In genomic region chr20:36572701-36573102, GRCh38 we compare ENCODE assay signal across 8 cellular contexts. TPM values are rescaled to one million over a fixed set of nuclear protein-coding genes. Genes with fewer than 3 reads are reported as not detected.
DNase-seq lines count a peak whose midpoint lies in the region; ATAC-seq, FAIRE-seq and TF ChIP-seq lines count a peak whose summit lies in the region.

No MANE protein-coding gene starts in this region.

- no peak for TF ChIP-seq POLR2A in K562 (conservative IDR thresholded peaks at IDR 0.05)

- TF ChIP-seq RAD21 in K562 (CRISPR knock-in tag; conservative IDR thresholded peaks at IDR 0.05 in 1 of 2, IDR thresholded peaks at IDR 0.05 in 1 of 2), result no peak

- FAIRE-seq in K562 (lab: Jason Lieb, UNC), result peak; percentile 83

- CTCF ChIA-PET in K562 (lab: Yijun Ruan, JAX; ENCODE audit: low intra/inter-chr PET ratio), result interaction anchor here (0.8 kb wide), 1 partner anchor 16 kb away, joined by 3 read pairs; no protein-coding TSS in a partner anchor

- peaks cover 3% of the 10 kb centered on the region for H3K9me1 ChIP-seq in K562 (ENCODE audit: control insufficient read depth, insufficient read depth, low read length)

- H4K20me1 ChIP-seq in K562 (replicated peaks; ENCODE audit: control insufficient read depth, insufficient read depth, low read length), result peaks cover 9% of the 10 kb centered on the region

- no peaks in the 10 kb centered on the region for H3K9me3 ChIP-seq in K562 (replicated peaks; ENCODE audit: control insufficient read depth, insufficient read depth, low read depth, low read length)
- no peaks in the 10 kb centered on the region for H3K9me3 ChIP-seq in left lung

- in situ Hi-C loops in K562 (cut with MboI), result no loop called here
- in situ Hi-C loops in G401 (cut with HindIII; ENCODE audit: low sequenced_read_pairs), result no loop called here

- ATAC-seq in HG02884 (IDR thresholded peaks at IDR 0.05; ENCODE audit: unreplicated experiment) (peak; percentile 10), K562 (peak; percentile 38), left lung (peak; percentile 20)

- peaks cover 32% of the 10 kb centered on the region for H3K79me2 ChIP-seq in K562 (ENCODE audit: control insufficient read depth, insufficient read depth, low read length)

- H3K36me3 ChIP-seq in GM06990 (ENCODE audit: control insufficient read depth, insufficient read depth, low read length) (no peaks in the 10 kb centered on the region; the same call in 1 of the 2 replicates), K562 (ENCODE audit: control insufficient read depth, insufficient read depth, low read length) (peaks cover 10% of the 10 kb centered on the region; the same call in 2 of the 3 replicates), left lung (no peaks in the 10 kb centered on the region)

- no peak for TF ChIP-seq EP300 in K562 (IDR thresholded peaks at IDR 0.05; ENCODE audit: low read length)

- H3K4me3 ChIP-seq in GM06990 (replicated peaks; ENCODE audit: low read depth, low read length) (peak overlapping the region; percentile 93), K562 (peak overlapping the region; percentile 80), left lung (peak overlapping the region; percentile 72 to 83)

- H3K4me1 ChIP-seq in K562 (replicated peaks in 1 of 2; ENCODE audit: control insufficient read depth in 2 of 2, insufficient read depth in 2 of 2, low read length in 2 of 2) (peaks cover 42 to 50% of the 10 kb centered on the region in 2 experiments), left lung (peaks cover 4 to 22% of the 10 kb centered on the region in 2 donors)

- intact Hi-C loops in K562 (cut with micrococcal nuclease), result loop anchor here (5.0 kb wide), 1 partner anchor 380 kb away; the partner anchor contains the start of gene SAMHD1
- intact Hi-C loops in left lung (cut with DNase I), result no loop called here

- H3K4me2 ChIP-seq in K562 (ENCODE audit: insufficient read depth, low read length), result peak overlapping the region; percentile 89

- 7% methylated on average over 19 of the region's 20 CpGs for WGBS in K562 (ENCODE audit: insufficient coverage, low coverage, missing lambda C conversion rate)

- POLR2A ChIA-PET in K562 (lab: Yijun Ruan, JAX), result interaction anchor here (1.0 kb wide), 1 partner anchor 32 kb away, joined by 3 read pairs; no protein-coding TSS in a partner anchor

- TF ChIP-seq CTCF in GM06990 (IDR thresholded peaks at IDR 0.05; ENCODE audit: insufficient read depth, low read length, poor library complexity, severe bottlenecking) (no peak), K562 (IDR thresholded peaks at IDR 0.05 in 2 of 3, conservative IDR thresholded peaks at IDR 0.05 in 1 of 3; ENCODE audit: insufficient read depth in 2 of 3, low read depth in 1 of 3, low read length in 3 of 3) (no peak), left lung (IDR thresholded peaks at IDR 0.05) (no peak)

- DNase-seq in GM06990 (ENCODE audit: extremely low read depth, insufficient read length) (no peak), T-helper 2 cell (peak in 4 of 5 experiments; percentile 21 to 80 (median 49)), K562 (ENCODE audit: extremely low read depth in 1 of 4, low spot score in 3 of 4) (peak; percentile 39 to 67 (median 45)), left lung (no peak), G401 (ENCODE audit: low spot score) (no peak)
- DNase-seq in stimulated activated CD4-positive, alpha-beta T cell treated with anti-CD3 and anti-CD28 coated beads, TNF-alpha, amount 100 ng/mL, for 4 hours (ENCODE audit: low read depth in 3 of 3), result peak; percentile 43 to 57 (median 47)
- no peak for DNase-seq in NK-92 treated with Interleukin-12 subunit alpha and Interleukin-12 subunit beta, amount 100 ng/mL, for 24 hours (lab: John Stamatoyannopoulos, UW)

- peak overlapping the region; percentile 81 to 83 for H3K9ac ChIP-seq in K562 (ENCODE audit: insufficient read depth in 1 of 2, low read depth in 2 of 2, low read length in 2 of 2)

- peak overlapping the region; percentile 94 for H2AFZ ChIP-seq in K562 (ENCODE audit: low read depth, low read length)

- H3K27ac ChIP-seq in K562 (ENCODE audit: extremely low read depth, low read depth, low read length) (peak overlapping the region; percentile 92), left lung (peak overlapping the region; percentile 83 to 90)

- no peaks in the 10 kb centered on the region for H3K27me3 ChIP-seq in GM06990 (replicated peaks; ENCODE audit: control insufficient read depth, insufficient read depth, low read length)
- H3K27me3 ChIP-seq in K562 (ENCODE audit: control insufficient read depth in 2 of 2, insufficient read depth in 2 of 2, low read length in 2 of 2), result no peaks in the 10 kb centered on the region
- H3K27me3 ChIP-seq in left lung, result peaks cover 0 to 18% of the 10 kb centered on the region in 2 donors

- TSS peak; percentile 95 for BruUV-seq in K562 (replicated peaks; lab: Mats Ljungman, UMichigan)

TF ChIP-seq in K562, 482 proteins besides CTCF, POLR2A, EP300 and RAD21 (continues in another document):
- TF ChIP-seq NR2C1 (IDR thresholded peaks at IDR 0.05) (no peak), NR2C1 (tag; IDR thresholded peaks at IDR 0.05) (0 out of 2 replicates have a peak, but pooled peaks have one; percentile 31)

RNA-seq across cellular contexts. Expression of gene TGIF2, which starts 0.7 kb away (rescaled TPM):
- 16.8 and 24.0 TPM in 2 replicates for total RNA-seq in K562 (2011; cell fraction: chromatin; rRNA removed; ENCODE audit: low replicate concordance)
- 16.2 and 17.7 TPM in 2 replicates for total RNA-seq in K562 (2011; cell fraction: nucleolus; rRNA removed)
- total RNA-seq in K562 (2011; cell fraction: nucleoplasm; rRNA removed), result 17.2 and 17.8 TPM in 2 replicates
- total RNA-seq in K562 (2014; rRNA removed), result 12.9 and 17.1 TPM in 2 replicates
- total RNA-seq in K562 (2014; rRNA removed; fragmentation: Illumina TruSeq; extraction: Trizol), result 13.1 and 13.4 TPM in 2 replicates
- total RNA-seq in K562 (2015; rRNA removed; fragmentation: Illumina TruSeq; extraction: Trizol), result 13.6 and 14.5 TPM in 2 replicates
- total RNA-seq in K562 (2021), result 22.5 and 27.8 TPM in 2 replicates
- polyA plus RNA-seq in K562 (2011; rRNA removed), result 15.5 and 17.5 TPM in 2 replicates
- polyA plus RNA-seq in K562 (2011; cell fraction: cytosol; rRNA removed), result 18.5 and 31.2 TPM in 2 replicates
- polyA plus RNA-seq in K562 (2011; cell fraction: nucleus; rRNA removed), result 8.7 and 10.9 TPM in 2 replicates
- 7.4 and 8.6 TPM in 2 replicates for polyA plus RNA-seq in K562 (2012)
- polyA plus RNA-seq in K562 (2014; fragmentation: Illumina TruSeq; extraction: Trizol), result 19.5 and 23.7 TPM in 2 replicates
- 10 to 100 TPM in 1 of 2 experiments, 1 to 10 TPM in 1; 6.8 to 15.7 TPM for polyA plus RNA-seq in K562 (2014; fragmentation: Nextera tagmentation; extraction: Ambion mirVana)
- polyA plus RNA-seq in K562 (2014; rRNA removed), result 18.4 and 20.7 TPM in 2 replicates
- polyA minus RNA-seq in K562 (2011; rRNA and poly(A)+ RNA removed), result 12.1 and 14.6 TPM in 2 replicates
- polyA minus RNA-seq in K562 (2011; cell fraction: cytosol; rRNA and poly(A)+ RNA removed), result 11.8 and 12.9 TPM in 2 replicates
- 3.2 and 5.0 TPM in 2 replicates for polyA minus RNA-seq in K562 (2011; cell fraction: nucleus; rRNA and poly(A)+ RNA removed)
- 10 to 100 TPM; 11.2 to 11.5 TPM for total RNA-seq in left lung
- 17.0 and 17.2 TPM in 2 replicates for total RNA-seq in G401 (2014; rRNA removed; shearing (Covaris generic))

RNA-seq across cellular contexts. Expression of gene MYL9, which starts 31.4 kb away (rescaled TPM):
- total RNA-seq in K562 (2011; cell fraction: chromatin; rRNA removed; ENCODE audit: low replicate concordance), result 0.33 and 0.90 TPM in 2 replicates
- total RNA-seq in K562 (2011; cell fraction: nucleolus; rRNA removed), result 0.39 and 0.83 TPM in 2 replicates
- total RNA-seq in K562 (2011; cell fraction: nucleoplasm; rRNA removed), result 0.59 and 0.99 TPM in 2 replicates
- total RNA-seq in K562 (2014; rRNA removed) (0.86 and 1.1 TPM in 2 replicates), K562 (2014; rRNA removed; fragmentation: Illumina TruSeq; extraction: Trizol) (0.18 and 0.41 TPM in 2 replicates), K562 (2015; rRNA removed; fragmentation: Illumina TruSeq; extraction: Trizol) (1.0 and 1.7 TPM in 2 replicates), K562 (2021) (3.2 TPM in 2 replicates), left lung (100 to 1,000 TPM; 319 to 344 TPM)
- polyA plus RNA-seq in K562 (2011; rRNA removed) (0.77 and 0.79 TPM in 2 replicates), K562 (2014; fragmentation: Illumina TruSeq; extraction: Trizol) (1.0 and 1.9 TPM in 2 replicates), K562 (2014; fragmentation: Nextera tagmentation; extraction: Ambion mirVana) (under 1 TPM in 1 of 2 experiments, not detected in 1; 0.11 TPM), K562 (2014; rRNA removed) (0.09 and 0.65 TPM in 2 replicates)
- 0.94 and 1.8 TPM in 2 replicates for polyA plus RNA-seq in K562 (2011; cell fraction: cytosol; rRNA removed)
- polyA plus RNA-seq in K562 (2011; cell fraction: nucleus; rRNA removed), result 0.49 and 1.1 TPM in 2 replicates
- 5.2 and 7.6 TPM in 2 replicates for polyA plus RNA-seq in K562 (2012)
- polyA minus RNA-seq in K562 (2011; rRNA and poly(A)+ RNA removed), result 0.07 and 0.48 TPM in 2 replicates
- 1.4 and 1.9 TPM in 2 replicates for polyA minus RNA-seq in K562 (2011; cell fraction: cytosol; rRNA and poly(A)+ RNA removed)
- 0.33 and 0.40 TPM in 2 replicates for polyA minus RNA-seq in K562 (2011; cell fraction: nucleus; rRNA and poly(A)+ RNA removed)
- 28.2 and 41.4 TPM in 2 replicates for total RNA-seq in G401 (2014; rRNA removed; shearing (Covaris generic))

RNA-seq across cellular contexts. Expression of gene RAB5IF, which starts 32.9 kb away (rescaled TPM):
- 57.8 and 77.5 TPM in 2 replicates for total RNA-seq in K562 (2011; cell fraction: chromatin; rRNA removed; ENCODE audit: low replicate concordance)
- 69.7 and 82.4 TPM in 2 replicates for total RNA-seq in K562 (2011; cell fraction: nucleolus; rRNA removed)
- total RNA-seq in K562 (2011; cell fraction: nucleoplasm; rRNA removed), result 92.3 and 125 TPM in 2 replicates
- 135 and 141 TPM in 2 replicates for total RNA-seq in K562 (2014; rRNA removed)
- total RNA-seq in K562 (2014; rRNA removed; fragmentation: Illumina TruSeq; extraction: Trizol), result 151 and 169 TPM in 2 replicates
- 112 and 119 TPM in 2 replicates for total RNA-seq in K562 (2015; rRNA removed; fragmentation: Illumina TruSeq; extraction: Trizol)
- 134 and 144 TPM in 2 replicates for total RNA-seq in K562 (2021)
- 155 and 198 TPM in 2 replicates for polyA plus RNA-seq in K562 (2011; rRNA removed)
- 141 and 162 TPM in 2 replicates for polyA plus RNA-seq in K562 (2011; cell fraction: cytosol; rRNA removed)
- 76.1 and 88.4 TPM in 2 replicates for polyA plus RNA-seq in K562 (2011; cell fraction: nucleus; rRNA removed)
- polyA plus RNA-seq in K562 (2012), result 131 and 132 TPM in 2 replicates
- 103 and 118 TPM in 2 replicates for polyA plus RNA-seq in K562 (2014; fragmentation: Illumina TruSeq; extraction: Trizol)
- polyA plus RNA-seq in K562 (2014; fragmentation: Nextera tagmentation; extraction: Ambion mirVana), result 10 to 100 TPM; 26.5 to 41.9 TPM
- polyA plus RNA-seq in K562 (2014; rRNA removed), result 160 and 170 TPM in 2 replicates
- polyA minus RNA-seq in K562 (2011; rRNA and poly(A)+ RNA removed), result 74.3 and 86.9 TPM in 2 replicates
- 42.4 and 44.9 TPM in 2 replicates for polyA minus RNA-seq in K562 (2011; cell fraction: cytosol; rRNA and poly(A)+ RNA removed)
- polyA minus RNA-seq in K562 (2011; cell fraction: nucleus; rRNA and poly(A)+ RNA removed), result 10.0 and 15.3 TPM in 2 replicates
- 100 to 1,000 TPM in 1 of 2 donors, 10 to 100 TPM in 1; 99.0 to 167 TPM for total RNA-seq in left lung
- total RNA-seq in G401 (2014; rRNA removed; shearing (Covaris generic)), result 162 and 192 TPM in 2 replicates

Comparison
In these comparisons a context has a peak if more than half of its experiments do, and no peak if none do; other contexts are left out.
1. DNase-seq: peak in T-helper 2 cell (4 of 5), K562 (4 of 4) and stimulated activated CD4-positive, alpha-beta T cell treated with anti-CD3 and anti-CD28 coated beads, TNF-alpha, amount 100 ng/mL, for 4 hours (3 of 3); none in GM06990 (single experiment), left lung (0 of 2), NK-92 treated with Interleukin-12 subunit alpha and Interleukin-12 subunit beta, amount 100 ng/mL, for 24 hours (single experiment) and G401 (single experiment).
2. Peak in every context shown above with its lines, with median percentiles within 50 percentile points of each other: H3K4me3 ChIP-seq and ATAC-seq.